In the genomic region with DNA sequence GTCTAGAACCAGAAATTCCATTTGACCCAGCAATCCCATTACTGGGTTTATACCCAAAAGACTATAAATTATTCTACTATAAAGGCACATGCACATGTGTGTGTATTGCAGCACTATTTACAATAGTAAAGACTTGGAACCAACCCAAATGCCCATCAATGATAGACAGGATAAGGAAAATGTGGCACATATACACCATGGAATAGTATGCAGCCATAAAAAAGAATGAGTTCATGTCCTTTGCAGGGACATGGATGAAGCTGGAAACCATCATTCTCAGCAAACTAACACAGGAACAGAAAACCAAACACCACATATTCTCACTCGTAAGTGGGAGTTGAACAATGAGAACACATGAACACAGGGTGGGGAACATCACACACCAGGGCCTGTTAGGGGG, we compare ENCODE assay signal across 1 cellular context. TPM values are rescaled to one million over a fixed set of nuclear protein-coding genes. Genes with fewer than 3 reads are reported as not detected.
"Had no signal": no experiment of that assay in that cellular context is flagged by ENCODE, and none has a peak within 500 bp of the region (broad histone marks: within the 10 kb centered on the region; RNA-seq: fewer than 3 reads in every experiment).

No MANE protein-coding gene starts in this region.

RNA-seq across cellular contexts. Expression of gene XCL2, which starts 57.0 kb away (rescaled TPM):
- total RNA-seq: G401 had no signal
